Comparison of ENCODE assay signal across 8 cellular contexts in the genomic region with DNA sequence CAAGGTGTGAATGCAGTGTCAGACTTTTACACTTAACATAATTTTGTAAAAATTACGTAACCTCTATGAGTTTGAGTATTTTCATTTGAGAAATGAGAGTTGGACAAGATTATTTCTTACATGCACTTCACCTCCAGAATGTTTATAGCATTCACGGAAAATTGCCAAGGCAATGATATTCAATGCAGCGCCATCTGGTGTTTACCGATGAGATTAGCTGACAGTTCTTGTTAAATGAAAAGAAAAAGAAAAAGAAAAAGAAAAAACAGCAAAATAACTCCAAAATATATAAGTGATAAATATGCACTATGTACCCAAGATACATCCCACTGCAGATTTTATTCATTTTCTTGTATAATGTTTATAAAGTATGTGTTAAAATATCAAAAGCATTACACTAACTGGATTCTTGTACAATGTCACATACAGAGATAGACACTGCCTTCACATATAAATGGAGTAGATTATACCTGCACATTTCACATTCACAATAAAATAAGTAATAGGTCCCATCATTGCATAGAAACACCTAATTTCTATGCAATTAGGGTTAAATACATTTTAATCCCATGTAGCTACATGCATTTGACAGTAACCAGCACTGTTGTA.
DNase-seq lines count a peak whose midpoint lies in the region; ATAC-seq and TF ChIP-seq lines count a peak whose summit lies in the region.

No MANE protein-coding gene starts in this region.

- no peaks in the 10 kb centered on the region for H3F3A ChIP-seq in OCI-LY1 (ENCODE audit: insufficient read depth, low read length)

- no peaks in the 10 kb centered on the region for H3K4me1 Mint-ChIP-seq in stimulated activated naive B cell treated with anti-CD40 and anti-IgM and Interleukin-4, amounts not matched to agents 10 μg/mL and 1 μg/mL and 100 μg/mL, for 72 hours

- H3K4me2 ChIP-seq in OCI-LY1 (ENCODE audit: low read length) = no peak overlapping the region

- no peaks in the 10 kb centered on the region for H3K79me2 ChIP-seq in OCI-LY1 (ENCODE audit: insufficient read depth, low read length)

- no peaks in the 10 kb centered on the region for H3K9me3 Mint-ChIP-seq in stimulated activated naive B cell treated with anti-CD40 and anti-IgM and Interleukin-4, amounts not matched to agents 10 μg/mL and 1 μg/mL and 100 μg/mL, for 72 hours

- no peak overlapping the region for H3K4me3 Mint-ChIP-seq in stimulated activated naive B cell treated with anti-CD40 and anti-IgM and Interleukin-4, amounts not matched to agents 10 μg/mL and 1 μg/mL and 100 μg/mL, for 72 hours

- no peaks in the 10 kb centered on the region for H4K20me1 ChIP-seq in OCI-LY1 (ENCODE audit: insufficient read depth, low read length)

- no peak overlapping the region for H3K4me3 ChIP-seq in OCI-LY1 (ENCODE audit: low read depth, low read length, poor library complexity, severe bottlenecking)
- no peak overlapping the region for H3K4me3 ChIP-seq in epithelial cell of proximal tubule (ENCODE audit: low read depth, low read length)

- no peak overlapping the region for H3K27ac Mint-ChIP-seq in stimulated activated naive B cell treated with anti-CD40 and anti-IgM and Interleukin-4, amounts not matched to agents 10 μg/mL and 1 μg/mL and 100 μg/mL, for 72 hours

- no peaks in the 10 kb centered on the region for H3K36me3 Mint-ChIP-seq in stimulated activated naive B cell treated with anti-CD40 and anti-IgM and Interleukin-4, amounts not matched to agents 10 μg/mL and 1 μg/mL and 100 μg/mL, for 72 hours

- peak; percentile 72 for ATAC-seq in HG02981 (IDR thresholded peaks at IDR 0.05; ENCODE audit: unreplicated experiment)
- ATAC-seq in stimulated activated naive B cell treated with anti-CD40 and anti-IgM and Interleukin-4, amounts not matched to agents 10 μg/mL and 1 μg/mL and 100 μg/mL, for 72 hours (replicated peaks) = no peak
- no peak for ATAC-seq in GM21737 (IDR thresholded peaks at IDR 0.05; ENCODE audit: unreplicated experiment)

- no peak overlapping the region for H2AFZ ChIP-seq in OCI-LY1 (ENCODE audit: low read length)

- TF ChIP-seq CTCF in OCI-LY1 (IDR thresholded peaks at IDR 0.05; ENCODE audit: low read length) (peak; percentile 76), epithelial cell of proximal tubule (conservative IDR thresholded peaks at IDR 0.05; ENCODE audit: low read depth, low read length) (peak; percentile 77)

- H3K9ac ChIP-seq in OCI-LY1 (ENCODE audit: low read length) = no peak overlapping the region

- no peaks in the 10 kb centered on the region for H3K9me3 ChIP-seq in OCI-LY1 (ENCODE audit: low read length)

- no peaks in the 10 kb centered on the region for H3K27me3 ChIP-seq in OCI-LY1 (ENCODE audit: insufficient read depth, low read length)

- H3K9me2 ChIP-seq in OCI-LY1 (ENCODE audit: low read depth, low read length) = no peaks in the 10 kb centered on the region

- H3K36me3 ChIP-seq in OCI-LY1 (ENCODE audit: insufficient read depth, low read length) = no peaks in the 10 kb centered on the region

- H3K27me3 Mint-ChIP-seq in stimulated activated naive B cell treated with anti-CD40 and anti-IgM and Interleukin-4, amounts not matched to agents 10 μg/mL and 1 μg/mL and 100 μg/mL, for 72 hours = no peaks in the 10 kb centered on the region

- no peaks in the 10 kb centered on the region for H3K4me1 ChIP-seq in OCI-LY1 (ENCODE audit: insufficient read depth, low read length, severe bottlenecking)

- H3K27ac ChIP-seq in OCI-LY1 (ENCODE audit: low read depth, low read length, poor library complexity, severe bottlenecking) = no peak overlapping the region

- DNase-seq in SHP77 (lab: John Stamatoyannopoulos, UW) (peak; percentile 8 to 23), SHP77 treated with DMSO at 0.1 percent for 48 hours (lab: John Stamatoyannopoulos, UW) (no peak), epithelial cell of proximal tubule (ENCODE audit: low read depth) (no peak), renal cortical epithelial cell (ENCODE audit: low read depth) (peak; percentile 36)
- DNase-seq in stimulated activated naive B cell treated with anti-CD40 and anti-IgM and Interleukin-4, amounts not matched to agents 10 μg/mL and 1 μg/mL and 100 μg/mL, for 72 hours = no peak

Comparison
In these comparisons a context has a peak if more than half of its experiments do, and no peak if none do; other contexts are left out.
1. DNase-seq: peak in SHP77 (2 of 2) and renal cortical epithelial cell (single experiment); none in SHP77 treated with DMSO at 0.1 percent for 48 hours (single experiment), epithelial cell of proximal tubule (single experiment) and stimulated activated naive B cell treated with anti-CD40 and anti-IgM and Interleukin-4, amounts not matched to agents 10 μg/mL and 1 μg/mL and 100 μg/mL, for 72 hours (single experiment).